8 cellular contexts compared by ENCODE assay signal in the genomic region with DNA sequence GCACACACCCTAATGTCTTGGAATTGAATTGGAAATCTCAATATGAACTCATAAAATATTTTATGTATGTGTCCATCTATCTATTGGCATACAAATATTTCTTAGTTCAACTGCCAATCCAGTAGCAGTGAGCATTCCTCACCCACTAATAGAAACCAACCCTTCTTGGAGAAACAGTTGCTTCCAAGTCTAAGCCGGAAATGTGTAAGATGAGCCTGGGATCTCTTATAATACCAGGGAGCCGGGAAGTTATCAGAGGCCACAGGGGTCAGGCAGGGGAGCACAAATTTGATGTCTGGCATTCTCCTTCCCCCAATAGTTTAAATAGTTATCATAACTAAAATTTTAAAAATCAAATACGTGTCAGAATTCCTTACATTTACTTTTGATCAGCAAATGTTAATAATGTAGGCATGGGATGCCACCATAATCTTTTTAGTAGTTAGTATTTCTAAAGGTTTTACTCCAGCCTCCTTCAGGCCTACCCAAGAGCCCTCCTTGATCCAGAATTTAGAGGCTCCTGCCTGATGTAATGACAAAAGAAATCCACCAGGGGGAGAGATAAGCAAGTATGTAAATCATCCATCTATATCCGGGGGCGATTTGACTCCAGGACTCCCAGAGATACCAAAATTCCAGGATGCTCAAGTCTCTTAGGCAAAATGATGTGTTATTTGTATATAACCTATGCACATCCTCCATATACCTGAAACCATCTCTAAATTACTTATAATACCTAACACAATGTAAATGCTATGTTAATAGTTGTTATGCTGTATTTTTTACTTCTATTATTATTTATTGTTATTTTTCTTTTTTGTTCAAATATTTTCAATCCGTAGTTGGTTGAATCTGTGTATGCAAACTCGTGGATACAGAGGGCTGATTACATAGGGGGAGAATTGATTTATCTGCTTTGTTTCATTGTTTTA.
DNase-seq lines count a peak whose midpoint lies in the region; ATAC-seq and TF ChIP-seq lines count a peak whose summit lies in the region.

No MANE protein-coding gene starts in this region.

- H3K27me3 ChIP-seq in colonic mucosa = no peaks in the 10 kb centered on the region

- H3K9me3 ChIP-seq in OCI-LY7 (ENCODE audit: low read length) = no peaks in the 10 kb centered on the region
- H3K9me3 ChIP-seq in colonic mucosa = no peaks in the 10 kb centered on the region

- no peak for ATAC-seq in HG03045 (IDR thresholded peaks at IDR 0.05; ENCODE audit: unreplicated experiment)

- no peak overlapping the region for H3K4me3 ChIP-seq in GM12865 (ENCODE audit: low read depth, low read length)
- H3K4me3 ChIP-seq in OCI-LY7 (ENCODE audit: low read depth, low read length, poor library complexity, severe bottlenecking) = no peak overlapping the region
- H3K4me3 ChIP-seq in colonic mucosa = no peak overlapping the region

- intact Hi-C loops in OCI-LY7 (cut with micrococcal nuclease; ENCODE audit: unreplicated experiment) (no loop called here), colonic mucosa (cut with DNase I) (no loop called here)

- no TSS peak for BruUV-seq in OCI-LY7 (replicated peaks; lab: Mats Ljungman, UMichigan)

- CTCF ChIA-PET in OCI-LY7 (lab: Charles Lee; ENCODE audit: unreplicated experiment) = no interaction called here

- no peaks in the 10 kb centered on the region for H4K20me1 ChIP-seq in OCI-LY7 (ENCODE audit: insufficient read depth, low read length)

- H3K4me2 ChIP-seq in OCI-LY7 (ENCODE audit: low read length) = no peak overlapping the region

- no peaks in the 10 kb centered on the region for H3K79me2 ChIP-seq in OCI-LY7 (ENCODE audit: insufficient read depth, low read depth, low read length)

- no peak overlapping the region for H3K9ac ChIP-seq in colonic mucosa (ENCODE audit: low read depth in 2 of 2, low read length in 2 of 2)

- no peaks in the 10 kb centered on the region for H3K9me2 ChIP-seq in OCI-LY7 (ENCODE audit: insufficient read depth, low read length)

- H3K4me1 ChIP-seq in OCI-LY7 (ENCODE audit: insufficient read depth, low read length, poor library complexity, severe bottlenecking) = no peaks in the 10 kb centered on the region
- no peaks in the 10 kb centered on the region for H3K4me1 ChIP-seq in colonic mucosa

- DNase-seq in AG08396 (ENCODE audit: low spot score) (peak; percentile 39), GM12865 (ENCODE audit: low read depth) (peak; percentile 80), OCI-LY7 (ENCODE audit: low spot score) (peak; percentile 65), colonic mucosa (no peak), medulla oblongata (ENCODE audit: extremely low spot score) (peak; percentile 77)
- no peak for DNase-seq in effector CD4-positive, alpha-beta T cell

- POLR2A ChIA-PET in OCI-LY7 (lab: Charles Lee) = no interaction called here

- H3K27ac ChIP-seq in OCI-LY7 (ENCODE audit: low read depth, low read length, poor library complexity, severe bottlenecking) = no peak overlapping the region
- no peak overlapping the region for H3K27ac ChIP-seq in colonic mucosa

- no peaks in the 10 kb centered on the region for H3K36me3 ChIP-seq in OCI-LY7 (ENCODE audit: insufficient read depth, low read length)
- H3K36me3 ChIP-seq in colonic mucosa = no peaks in the 10 kb centered on the region

- TF ChIP-seq CTCF in GM12865 (IDR thresholded peaks at IDR 0.05; ENCODE audit: insufficient read depth, low read depth, low read length, missing control alignments) (peak; percentile 64), LNCAP (IDR thresholded peaks at IDR 0.05) (peak; percentile 90), OCI-LY7 (conservative IDR thresholded peaks at IDR 0.05; ENCODE audit: low read length) (peak; percentile 86), colonic mucosa (IDR thresholded peaks at IDR 0.05) (peak; percentile 79)

- no peak overlapping the region for H2AFZ ChIP-seq in OCI-LY7 (ENCODE audit: low read length)

Comparison
In these comparisons a context has a peak if more than half of its experiments do, and no peak if none do; other contexts are left out.
1. DNase-seq: peak in AG08396 (single experiment), GM12865 (single experiment), OCI-LY7 (single experiment) and medulla oblongata (single experiment); none in colonic mucosa (single experiment) and effector CD4-positive, alpha-beta T cell (single experiment).
2. Peak in every context shown above with its lines, with median percentiles within 50 percentile points of each other: CTCF ChIP-seq.